18 cellular contexts compared by ENCODE assay signal in the genomic region with DNA sequence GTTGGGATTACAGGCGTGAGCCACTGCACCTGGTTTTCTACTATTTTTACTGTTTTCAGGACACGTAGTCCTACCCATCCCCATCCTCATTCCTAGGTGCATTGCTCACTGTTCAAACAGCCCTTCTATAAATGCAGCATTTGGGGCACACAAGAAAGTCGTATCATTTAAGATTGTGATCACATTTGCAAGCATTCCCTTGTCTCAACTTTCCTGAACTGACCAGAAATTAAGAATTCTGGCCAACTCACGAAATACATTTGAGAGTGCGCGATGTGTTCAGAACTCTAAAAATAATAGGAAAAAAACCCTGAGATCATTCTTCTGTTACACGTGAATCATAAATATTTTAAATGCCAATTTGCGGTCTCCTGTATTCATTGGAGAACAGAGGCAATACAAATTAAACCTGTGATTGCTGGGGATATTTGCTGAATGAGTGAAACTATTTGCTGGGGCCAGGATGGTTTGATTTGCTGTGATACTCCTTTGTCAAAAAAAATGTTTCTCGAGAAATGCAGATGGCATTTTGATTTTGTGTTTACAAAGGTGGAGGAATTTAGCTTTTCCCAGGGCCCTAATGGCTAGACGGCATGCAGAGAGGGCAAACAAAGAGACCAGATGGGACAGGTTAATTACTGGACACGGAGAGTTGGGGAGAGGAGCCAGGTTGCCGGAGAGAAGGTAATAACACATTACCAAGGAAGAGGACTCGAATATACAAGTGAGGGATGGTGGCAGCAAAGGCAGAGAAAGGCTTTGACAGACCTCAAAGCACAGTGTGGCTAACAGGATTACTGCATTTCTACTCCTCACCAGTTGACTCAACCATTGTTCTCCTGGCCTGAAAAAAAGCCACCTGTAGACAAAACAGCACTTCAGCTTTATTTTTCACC. TPM values are rescaled to one million over a fixed set of nuclear protein-coding genes. Genes with fewer than 3 reads are reported as not detected.
DNase-seq lines count a peak whose midpoint lies in the region; ATAC-seq, FAIRE-seq and TF ChIP-seq lines count a peak whose summit lies in the region.
"Had no signal": no experiment of that assay in that cellular context is flagged by ENCODE, and none has a peak within 500 bp of the region (broad histone marks: within the 10 kb centered on the region; RNA-seq: fewer than 3 reads in every experiment).

No MANE protein-coding gene starts in this region.

- H3K27me3 ChIP-seq in astrocyte (ENCODE audit: insufficient read depth, low read length) = no peaks in the 10 kb centered on the region
- no peaks in the 10 kb centered on the region for H3K27me3 ChIP-seq in mesenchymal stem cell (ENCODE audit: control insufficient read depth in 1 of 2, insufficient read depth in 1 of 2, low read length in 2 of 2)
- H3K27me3 ChIP-seq in sigmoid colon = no peaks in the 10 kb centered on the region
- H3K27me3 ChIP-seq: Peyer's patch, tibial nerve had no signal

- ATAC-seq in GM19467 (IDR thresholded peaks at IDR 0.05; ENCODE audit: unreplicated experiment) = no peak
- ATAC-seq: left ventricle myocardium superior had no signal

- peak overlapping the region; percentile 39 for H2BK5ac ChIP-seq in mesenchymal stem cell (ENCODE audit: low read depth, low read length, poor library complexity, severe bottlenecking)

- H3K9ac ChIP-seq in astrocyte (ENCODE audit: low read length) (peak overlapping the region; percentile 61), mesenchymal stem cell (ENCODE audit: low read length) (no peak overlapping the region)
- H3K9ac ChIP-seq: parathyroid adenoma had no signal

- H3K79me2 ChIP-seq in astrocyte (ENCODE audit: insufficient read depth, low read length) = no peaks in the 10 kb centered on the region
- H3K79me2 ChIP-seq: parathyroid adenoma had no signal

- no peak overlapping the region for H3K14ac ChIP-seq in mesenchymal stem cell (ENCODE audit: low read length in 2 of 2)

- H3K9me3 Mint-ChIP-seq in astrocyte (ENCODE audit: unreplicated experiment) = no peaks in the 10 kb centered on the region

- no peak for FAIRE-seq in astrocyte (lab: Jason Lieb, UNC)
- FAIRE-seq: GM19239, H54, TTC549 had no signal

- H3K27ac Mint-ChIP-seq in astrocyte (ENCODE audit: unreplicated experiment) = peak overlapping the region; percentile 72

- no peaks in the 10 kb centered on the region for H4K20me1 ChIP-seq in astrocyte (ENCODE audit: insufficient read depth, low read length)

- no peak overlapping the region for H2BK12ac ChIP-seq in mesenchymal stem cell (ENCODE audit: low read length in 2 of 2)

- no peak overlapping the region for H2BK120ac ChIP-seq in mesenchymal stem cell (ENCODE audit: low read depth, low read length)

- no peak overlapping the region for H3K23ac ChIP-seq in mesenchymal stem cell (ENCODE audit: low read length in 2 of 2)

- H3K9me3 ChIP-seq in astrocyte (ENCODE audit: insufficient read depth, low read depth, low read length) = no peaks in the 10 kb centered on the region
- H3K9me3 ChIP-seq in mesenchymal stem cell (ENCODE audit: control insufficient read depth, low read length) = no peaks in the 10 kb centered on the region
- H3K9me3 ChIP-seq in sigmoid colon = no peaks in the 10 kb centered on the region
- H3K9me3 ChIP-seq: Peyer's patch, tibial nerve had no signal

- no peak for TF ChIP-seq POLR2A in sigmoid colon (IDR thresholded peaks at IDR 0.05)

- H3K4me2 ChIP-seq in astrocyte (ENCODE audit: low read length) (peak overlapping the region; percentile 75), mesenchymal stem cell (ENCODE audit: low read length, poor library complexity, severe bottlenecking) (no peak overlapping the region)

- H2AFZ ChIP-seq in astrocyte (ENCODE audit: low read depth, low read length) (peak overlapping the region; percentile 6), mesenchymal stem cell (ENCODE audit: low read depth, low read length) (no peak overlapping the region)
- H2AFZ ChIP-seq: parathyroid adenoma had no signal

- H3K4me3 Mint-ChIP-seq in astrocyte (ENCODE audit: unreplicated experiment) = no peak overlapping the region

- no peak overlapping the region for H3K4ac ChIP-seq in mesenchymal stem cell (ENCODE audit: low read depth in 1 of 2, low read length in 2 of 2)

- H3K4me1 Mint-ChIP-seq in astrocyte (ENCODE audit: low read depth, unreplicated experiment) = peaks cover 13% of the 10 kb centered on the region

- 82% methylated on average over 13 of the region's 13 CpGs for WGBS in mesenchymal stem cell
- 58 to 75% methylated on average over 13 of the region's 13 CpGs for WGBS in sigmoid colon, 2 donors

- no peak overlapping the region for H3K18ac ChIP-seq in mesenchymal stem cell (ENCODE audit: low read depth in 1 of 2, low read length in 2 of 2)

- no peak overlapping the region for H2AK5ac ChIP-seq in mesenchymal stem cell (ENCODE audit: low read length, severe bottlenecking)

- no peak overlapping the region for H3K4me3 ChIP-seq in astrocyte (ENCODE audit: insufficient read depth, low read depth, low read length)
- H3K4me3 ChIP-seq in mesenchymal stem cell (ENCODE audit: insufficient read depth in 1 of 2, low read depth in 1 of 2, low read length in 2 of 2) = no peak overlapping the region
- H3K4me3 ChIP-seq in sigmoid colon = no peak overlapping the region
- H3K4me3 ChIP-seq: Peyer's patch, tibial nerve had no signal

- H4K8ac ChIP-seq in mesenchymal stem cell (ENCODE audit: low read length) = no peak overlapping the region

- DNase-seq in ELF-1 (ENCODE audit: low read depth, low spot score) = peak; percentile 58
- DNase-seq in NCI-H146 treated with DMSO at 0.1 percent for 48 hours (lab: John Stamatoyannopoulos, UW; ENCODE audit: unreplicated experiment) = peak; percentile 71
- DNase-seq in astrocyte (ENCODE audit: low read depth) = peak; percentile 82
- DNase-seq in mesenchymal stem cell = no peak
- DNase-seq in NAMALWA (ENCODE audit: low spot score) = no peak
- no peak for DNase-seq in sigmoid colon
- DNase-seq in nucleus accumbens (lab: John Stamatoyannopoulos, UW) = no peak
- DNase-seq: activated T-cell treated with anti-CD3 and anti-CD28 coated beads for 4 hours, left ventricle myocardium superior, MM.1S had no signal

- H3K4me1 ChIP-seq in astrocyte (ENCODE audit: insufficient read depth, low read length) (peaks cover 13% of the 10 kb centered on the region), mesenchymal stem cell (ENCODE audit: control insufficient read depth, insufficient read depth, low read depth, low read length) (peaks cover 6% of the 10 kb centered on the region), sigmoid colon (no peaks in the 10 kb centered on the region)
- H3K4me1 ChIP-seq: parathyroid adenoma, Peyer's patch, tibial nerve had no signal

- H3K79me1 ChIP-seq in mesenchymal stem cell (replicated peaks; ENCODE audit: low read length, poor library complexity, severe bottlenecking) = no peaks in the 10 kb centered on the region

- peaks cover under 1% of the 10 kb centered on the region for H3K27me3 Mint-ChIP-seq in astrocyte (ENCODE audit: low read depth, unreplicated experiment)

- no peak for TF ChIP-seq CTCF in astrocyte (IDR thresholded peaks at IDR 0.05; ENCODE audit: insufficient read depth, low read depth, low read length)
- no peak for TF ChIP-seq CTCF in sigmoid colon (IDR thresholded peaks at IDR 0.05)

- TF ChIP-seq EP300 in sigmoid colon (IDR thresholded peaks at IDR 0.05) = no peak

- peak overlapping the region; percentile 61 for H3K27ac ChIP-seq in astrocyte (ENCODE audit: low read depth, low read length)
- H3K27ac ChIP-seq in mesenchymal stem cell (ENCODE audit: low read length, poor library complexity, severe bottlenecking) = no peak overlapping the region
- no peak overlapping the region for H3K27ac ChIP-seq in sigmoid colon
- H3K27ac ChIP-seq: parathyroid adenoma, Peyer's patch, tibial nerve had no signal

- peaks cover 2% of the 10 kb centered on the region for H3K36me3 ChIP-seq in astrocyte (ENCODE audit: insufficient read depth, low read length)
- H3K36me3 ChIP-seq in mesenchymal stem cell (ENCODE audit: control insufficient read depth in 1 of 2, insufficient read depth in 2 of 2, low read depth in 1 of 2, low read length in 2 of 2) = peaks cover 0 to 10% of the 10 kb centered on the region in 2 experiments
- peaks cover 0 to 36% (median 5%) of the 10 kb centered on the region in 4 donors for H3K36me3 ChIP-seq in sigmoid colon

- intact Hi-C loops in sigmoid colon (cut with DNase I) = no loop called here

- no peak overlapping the region for H4K91ac ChIP-seq in mesenchymal stem cell (ENCODE audit: low read length)

- H3K36me3 Mint-ChIP-seq in astrocyte (ENCODE audit: low read depth, unreplicated experiment) = peaks cover 11% of the 10 kb centered on the region

- no peak overlapping the region for H2BK15ac ChIP-seq in mesenchymal stem cell (ENCODE audit: low read depth, poor library complexity, severe bottlenecking)

RNA-seq across cellular contexts. Expression of a gene that starts 38.4 kb away (rescaled TPM):
- total RNA-seq in astrocyte (9.2 and 9.5 TPM in 2 replicates), sigmoid colon (1 to 10 TPM; 2.3 to 4.6 (median 2.7) TPM)
- polyA plus RNA-seq in mesenchymal stem cell (2013, experiment 1 of 2) = 9.8 TPM
- 8.9 TPM for polyA plus RNA-seq in mesenchymal stem cell (2013, experiment 2 of 2)
- polyA plus RNA-seq in sigmoid colon = 10 to 100 TPM; 11.3 to 12.7 (median 11.4) TPM

RNA-seq across cellular contexts. Expression of a gene that starts 40.5 kb away (rescaled TPM):
- total RNA-seq in astrocyte (45.1 and 47.2 TPM in 2 replicates), sigmoid colon (10 to 100 TPM; 23.7 to 53.2 (median 42.3) TPM)
- polyA plus RNA-seq in mesenchymal stem cell (2013, experiment 1 of 2) = 21.6 TPM
- 21.8 TPM for polyA plus RNA-seq in mesenchymal stem cell (2013, experiment 2 of 2)
- polyA plus RNA-seq in sigmoid colon = 10 to 100 TPM in 1 of 3 donors, 1 to 10 TPM in 2; 5.8 to 19.6 (median 7.8) TPM

RNA-seq across cellular contexts. Expression of a gene that starts 56.0 kb away (rescaled TPM):
- total RNA-seq in astrocyte (2.6 and 6.9 TPM in 2 replicates), sigmoid colon (not detected)
- polyA plus RNA-seq in mesenchymal stem cell (2013, experiment 1 of 2) = 0.19 TPM
- polyA plus RNA-seq in mesenchymal stem cell (2013, experiment 2 of 2) = 0.21 TPM
- polyA plus RNA-seq in sigmoid colon = under 1 TPM in 2 of 3 donors, not detected in 1; 0.23 to 0.63 TPM
- total RNA-seq: cardiac septum, left ventricle myocardium superior, tibial nerve had no signal

Comparison
In these comparisons a context has a peak if more than half of its experiments do, and no peak if none do; other contexts are left out.
1. DNase-seq: peak in ELF-1 (single experiment), NCI-H146 treated with DMSO at 0.1 percent for 48 hours (single experiment) and astrocyte (single experiment); none in mesenchymal stem cell (single experiment), NAMALWA (single experiment), sigmoid colon (single experiment) and nucleus accumbens (0 of 56).